15 cellular contexts compared by ENCODE assay signal in genomic region chr12:4564819-4565218, GRCh38. TPM values are rescaled to one million over a fixed set of nuclear protein-coding genes. Genes with fewer than 3 reads are reported as not detected.
A peak's percentile ranks its signal among the peaks of the same experiment; 100 is the strongest.
DNase-seq lines count a peak whose midpoint lies in the region; ATAC-seq, FAIRE-seq and TF ChIP-seq lines count a peak whose summit lies in the region.
"Had no signal": no experiment of that assay in that cellular context is flagged by ENCODE, and none has a peak within 500 bp of the region (broad histone marks: within the 10 kb centered on the region; RNA-seq: fewer than 3 reads in every experiment).

No MANE protein-coding gene starts in this region.

- H3K4me3 Mint-ChIP-seq in activated naive CD4-positive, alpha-beta T cell treated with anti-CD3 and anti-CD28 coated beads, Interleukin-2, amount 50 U/mL, for 24 hours = peak overlapping the region; percentile 74
- H3K4me3 Mint-ChIP-seq in activated T-helper 1 cell treated with anti-CD3 and anti-CD28 coated beads, Interleukin-12 subunit alpha, Interleukin-12 subunit beta, Interleukin-2, Interleukin-4 antibody, amounts not matched to agents 30 ng/mL and 10 ng/mL and 1 ng/mL, durations not matched to agents 14 hours and 24 hours and 36 hours = peak overlapping the region; percentile 57
- H3K4me3 Mint-ChIP-seq in stimulated activated memory B cell treated with anti-CD40 and anti-IgM and Interleukin-4, amounts not matched to agents 10 μg/mL and 1 μg/mL and 100 μg/mL, for 72 hours = peak overlapping the region; percentile 74
- no peak overlapping the region for H3K4me3 Mint-ChIP-seq in GM23338
- H3K4me3 Mint-ChIP-seq: activated CD8-positive, alpha-beta memory T cell treated with anti-CD3 and anti-CD28 coated beads, Interleukin-2, amount 10 ng/mL, durations not matched to agents 7 days and 5 days had no signal

- H3K27me3 Mint-ChIP-seq in activated naive CD4-positive, alpha-beta T cell treated with anti-CD3 and anti-CD28 coated beads, Interleukin-2, amount 50 U/mL, for 24 hours = peaks cover 15% of the 10 kb centered on the region
- H3K27me3 Mint-ChIP-seq in activated T-helper 1 cell treated with anti-CD3 and anti-CD28 coated beads, Interleukin-12 subunit alpha, Interleukin-12 subunit beta, Interleukin-2, Interleukin-4 antibody, amounts not matched to agents 30 ng/mL and 10 ng/mL and 1 ng/mL, durations not matched to agents 14 hours and 24 hours and 36 hours (ENCODE audit: insufficient read depth) = no peaks in the 10 kb centered on the region
- H3K27me3 Mint-ChIP-seq in stimulated activated memory B cell treated with anti-CD40 and anti-IgM and Interleukin-4, amounts not matched to agents 10 μg/mL and 1 μg/mL and 100 μg/mL, for 72 hours = no peaks in the 10 kb centered on the region
- H3K27me3 Mint-ChIP-seq in GM23338 (ENCODE audit: insufficient read depth, low read depth, poor library complexity) = peaks cover 17% of the 10 kb centered on the region
- H3K27me3 Mint-ChIP-seq: activated CD8-positive, alpha-beta memory T cell treated with anti-CD3 and anti-CD28 coated beads, Interleukin-2, amount 10 ng/mL, durations not matched to agents 7 days and 5 days had no signal

- H3K9me2 ChIP-seq in GM23338 (ENCODE audit: insufficient read depth) = no peaks in the 10 kb centered on the region

- H2AFZ ChIP-seq in GM23338 = no peak overlapping the region
- H2AFZ ChIP-seq: GM23248 had no signal

- peaks cover 25% of the 10 kb centered on the region for H3K4me1 Mint-ChIP-seq in activated naive CD4-positive, alpha-beta T cell treated with anti-CD3 and anti-CD28 coated beads, Interleukin-2, amount 50 U/mL, for 24 hours
- peaks cover 26% of the 10 kb centered on the region for H3K4me1 Mint-ChIP-seq in activated T-helper 1 cell treated with anti-CD3 and anti-CD28 coated beads, Interleukin-12 subunit alpha, Interleukin-12 subunit beta, Interleukin-2, Interleukin-4 antibody, amounts not matched to agents 30 ng/mL and 10 ng/mL and 1 ng/mL, durations not matched to agents 14 hours and 24 hours and 36 hours (ENCODE audit: low read depth)
- peaks cover 53% of the 10 kb centered on the region for H3K4me1 Mint-ChIP-seq in stimulated activated memory B cell treated with anti-CD40 and anti-IgM and Interleukin-4, amounts not matched to agents 10 μg/mL and 1 μg/mL and 100 μg/mL, for 72 hours
- peaks cover 9% of the 10 kb centered on the region; the same call in 2 of the 3 replicates for H3K4me1 Mint-ChIP-seq in GM23338
- H3K4me1 Mint-ChIP-seq: activated CD8-positive, alpha-beta memory T cell treated with anti-CD3 and anti-CD28 coated beads, Interleukin-2, amount 10 ng/mL, durations not matched to agents 7 days and 5 days had no signal

- H3K36me3 ChIP-seq in GM23338 (ENCODE audit: insufficient read depth) = no peaks in the 10 kb centered on the region

- H3K79me2 ChIP-seq in GM23338 (replicated peaks; ENCODE audit: insufficient read depth) = no peaks in the 10 kb centered on the region

- intact Hi-C loops in activated T-helper 1 cell treated with anti-CD3 and anti-CD28 coated beads, Interleukin-12 subunit alpha, Interleukin-12 subunit beta, Interleukin-2, Interleukin-4 antibody, amounts not matched to agents 30 ng/mL and 10 ng/mL and 1 ng/mL, durations not matched to agents 14 hours and 24 hours and 36 hours (cut with micrococcal nuclease) = no loop called here

- H3K9me3 Mint-ChIP-seq in activated naive CD4-positive, alpha-beta T cell treated with anti-CD3 and anti-CD28 coated beads, Interleukin-2, amount 50 U/mL, for 24 hours = no peaks in the 10 kb centered on the region
- H3K9me3 Mint-ChIP-seq in activated naive CD4-positive, alpha-beta T cell treated with anti-CD3 and anti-CD28 coated beads, Interleukin-2, amount 50 U/mL, for 72 hours = no peaks in the 10 kb centered on the region
- no peaks in the 10 kb centered on the region for H3K9me3 Mint-ChIP-seq in activated T-helper 1 cell treated with anti-CD3 and anti-CD28 coated beads, Interleukin-12 subunit alpha, Interleukin-12 subunit beta, Interleukin-2, Interleukin-4 antibody, amounts not matched to agents 30 ng/mL and 10 ng/mL and 1 ng/mL, durations not matched to agents 14 hours and 24 hours and 36 hours
- no peaks in the 10 kb centered on the region for H3K9me3 Mint-ChIP-seq in stimulated activated memory B cell treated with anti-CD40 and anti-IgM and Interleukin-4, amounts not matched to agents 10 μg/mL and 1 μg/mL and 100 μg/mL, for 72 hours
- no peaks in the 10 kb centered on the region for H3K9me3 Mint-ChIP-seq in GM23338

- no peak for FAIRE-seq in HTR-8/SVneo (lab: Jason Lieb, UNC)

- H3K4me1 ChIP-seq in GM23338 (ENCODE audit: insufficient read depth) = 0 out of 2 replicates have a peak, but pooled peaks cover 4% of the 10 kb centered on the region
- H3K4me1 ChIP-seq: SJCRH30 had no signal

- H3K27ac ChIP-seq in GM23338 (ENCODE audit: low read depth) = no peak overlapping the region
- H3K27ac ChIP-seq: GM23248, SJCRH30 had no signal

- no peaks in the 10 kb centered on the region for H3K36me3 Mint-ChIP-seq in activated naive CD4-positive, alpha-beta T cell treated with anti-CD3 and anti-CD28 coated beads, Interleukin-2, amount 50 U/mL, for 24 hours
- peaks cover 0 to 5% of the 10 kb centered on the region in 2 donors for H3K36me3 Mint-ChIP-seq in activated naive CD4-positive, alpha-beta T cell treated with anti-CD3 and anti-CD28 coated beads, Interleukin-2, amount 50 U/mL, for 72 hours
- H3K36me3 Mint-ChIP-seq in activated T-helper 1 cell treated with anti-CD3 and anti-CD28 coated beads, Interleukin-12 subunit alpha, Interleukin-12 subunit beta, Interleukin-2, Interleukin-4 antibody, amounts not matched to agents 30 ng/mL and 10 ng/mL and 1 ng/mL, durations not matched to agents 14 hours and 24 hours and 36 hours (ENCODE audit: low read depth) = peaks cover 19% of the 10 kb centered on the region
- H3K36me3 Mint-ChIP-seq in stimulated activated memory B cell treated with anti-CD40 and anti-IgM and Interleukin-4, amounts not matched to agents 10 μg/mL and 1 μg/mL and 100 μg/mL, for 72 hours = peaks cover 11% of the 10 kb centered on the region
- no peaks in the 10 kb centered on the region; the same call in 1 of the 3 replicates for H3K36me3 Mint-ChIP-seq in GM23338 (ENCODE audit: low read depth)

- H3K27ac Mint-ChIP-seq in activated naive CD4-positive, alpha-beta T cell treated with anti-CD3 and anti-CD28 coated beads, Interleukin-2, amount 50 U/mL, for 24 hours = no peak overlapping the region
- H3K27ac Mint-ChIP-seq in activated naive CD4-positive, alpha-beta T cell treated with anti-CD3 and anti-CD28 coated beads, Interleukin-2, amount 50 U/mL, for 72 hours = no peak overlapping the region
- H3K27ac Mint-ChIP-seq in activated T-helper 1 cell treated with anti-CD3 and anti-CD28 coated beads, Interleukin-12 subunit alpha, Interleukin-12 subunit beta, Interleukin-2, Interleukin-4 antibody, amounts not matched to agents 30 ng/mL and 10 ng/mL and 1 ng/mL, durations not matched to agents 14 hours and 24 hours and 36 hours = no peak overlapping the region
- H3K27ac Mint-ChIP-seq in stimulated activated memory B cell treated with anti-CD40 and anti-IgM and Interleukin-4, amounts not matched to agents 10 μg/mL and 1 μg/mL and 100 μg/mL, for 72 hours = peak overlapping the region; percentile 88
- H3K27ac Mint-ChIP-seq in GM23338 = no peak overlapping the region
- H3K27ac Mint-ChIP-seq: activated CD8-positive, alpha-beta memory T cell treated with anti-CD3 and anti-CD28 coated beads, Interleukin-2, amount 10 ng/mL, durations not matched to agents 7 days and 5 days had no signal

- no peaks in the 10 kb centered on the region for H4K20me1 ChIP-seq in GM23338 (replicated peaks; ENCODE audit: insufficient read depth)

- H3F3A ChIP-seq in GM23338 (replicated peaks; ENCODE audit: low read depth) = peaks cover 7% of the 10 kb centered on the region; the same call in 1 of the 2 replicates

- peaks cover 25% of the 10 kb centered on the region for H3K27me3 ChIP-seq in GM23338 (ENCODE audit: insufficient read depth)
- H3K27me3 ChIP-seq: SJCRH30 had no signal

- ATAC-seq in activated naive CD4-positive, alpha-beta T cell treated with anti-CD3 and anti-CD28 coated beads, Interleukin-2, amount 50 U/mL, for 72 hours = no peak
- ATAC-seq in HG03432 (IDR thresholded peaks at IDR 0.05; ENCODE audit: unreplicated experiment) (peak; percentile 47), GM23338 (no peak)
- peak; percentile 64 for ATAC-seq in stimulated activated memory B cell treated with anti-CD40 and anti-IgM and Interleukin-4, amounts not matched to agents 10 μg/mL and 1 μg/mL and 100 μg/mL, for 72 hours
- ATAC-seq: activated CD8-positive, alpha-beta memory T cell treated with anti-CD3 and anti-CD28 coated beads, Interleukin-2, amount 10 ng/mL, durations not matched to agents 7 days and 5 days had no signal

- H3K4me3 ChIP-seq in GM23338 = no peak overlapping the region
- H3K4me3 ChIP-seq: GM23248, SJCRH30 had no signal

- no peak for DNase-seq in activated naive CD4-positive, alpha-beta T cell treated with anti-CD3 and anti-CD28 coated beads, Interleukin-2, amount 50 U/mL, for 72 hours (ENCODE audit: low spot score in 2 of 2)
- DNase-seq in activated T-helper 1 cell treated with anti-CD3 and anti-CD28 coated beads, Interleukin-12 subunit alpha, Interleukin-12 subunit beta, Interleukin-2, Interleukin-4 antibody, amounts not matched to agents 30 ng/mL and 10 ng/mL and 1 ng/mL, durations not matched to agents 14 hours and 24 hours and 36 hours (ENCODE audit: low spot score) = no peak
- no peak for DNase-seq in COR-L47 (lab: John Stamatoyannopoulos, UW)
- DNase-seq in GM23338 (ENCODE audit: low spot score) = no peak
- no peak for DNase-seq in HTR-8/SVneo (ENCODE audit: insufficient read length, low spot score)
- DNase-seq: activated CD8-positive, alpha-beta memory T cell treated with anti-CD3 and anti-CD28 coated beads, Interleukin-2, amount 10 ng/mL, durations not matched to agents 7 days and 5 days; cerebellar nuclear complex; GM23248; head of caudate nucleus; NCI-H2081 treated with DMSO at 0.1 percent for 48 hours; NCI-H774; SJCRH30 had no signal

- no peak overlapping the region for H3K4me2 ChIP-seq in GM23338

- TF ChIP-seq CTCF in GM23338 (conservative IDR thresholded peaks at IDR 0.05; ENCODE audit: low read depth in 2 of 2) = no peak

RNA-seq across cellular contexts. Expression of gene DYRK4, which starts 2.8 kb away (rescaled TPM):
- 10 to 100 TPM; 18.5 to 34.9 TPM for total RNA-seq in activated naive CD4-positive, alpha-beta T cell treated with anti-CD3 and anti-CD28 coated beads, Interleukin-2, amount 50 U/mL, for 72 hours
- 25.7 and 29.8 TPM in 2 replicates for total RNA-seq in activated T-helper 1 cell treated with anti-CD3 and anti-CD28 coated beads, Interleukin-12 subunit alpha, Interleukin-12 subunit beta, Interleukin-2, Interleukin-4 antibody, amounts not matched to agents 30 ng/mL and 10 ng/mL and 1 ng/mL, durations not matched to agents 14 hours and 24 hours and 36 hours
- 11.3 and 15.0 TPM in 2 replicates for total RNA-seq in GM23338 (2014; rRNA removed; shearing (Covaris generic))
- 16.9 and 17.3 TPM in 2 replicates for polyA plus RNA-seq in GM23338 (2016; fragmentation: Nextera tagmentation; extraction: Ambion mirVana)

RNA-seq across cellular contexts. Expression of gene RAD51AP1, which starts 26.1 kb away (rescaled TPM):
- 100 to 1,000 TPM in 1 of 2 donors, 10 to 100 TPM in 1; 50.7 to 102 TPM for total RNA-seq in activated naive CD4-positive, alpha-beta T cell treated with anti-CD3 and anti-CD28 coated beads, Interleukin-2, amount 50 U/mL, for 72 hours
- total RNA-seq in activated T-helper 1 cell treated with anti-CD3 and anti-CD28 coated beads, Interleukin-12 subunit alpha, Interleukin-12 subunit beta, Interleukin-2, Interleukin-4 antibody, amounts not matched to agents 30 ng/mL and 10 ng/mL and 1 ng/mL, durations not matched to agents 14 hours and 24 hours and 36 hours = 34.1 and 39.4 TPM in 2 replicates
- 75.2 and 84.5 TPM in 2 replicates for total RNA-seq in GM23338 (2014; rRNA removed; shearing (Covaris generic))
- polyA plus RNA-seq in GM23338 (2016; fragmentation: Nextera tagmentation; extraction: Ambion mirVana) = 112 and 119 TPM in 2 replicates

Comparison
In these comparisons a context has a peak if more than half of its experiments do, and no peak if none do; other contexts are left out.
1. ATAC-seq: peak in HG03432 (single experiment) and stimulated activated memory B cell treated with anti-CD40 and anti-IgM and Interleukin-4, amounts not matched to agents 10 μg/mL and 1 μg/mL and 100 μg/mL, for 72 hours (single experiment); none in activated naive CD4-positive, alpha-beta T cell treated with anti-CD3 and anti-CD28 coated beads, Interleukin-2, amount 50 U/mL, for 72 hours (0 of 2) and GM23338 (single experiment).